29 cellular contexts compared by ENCODE assay signal in the genomic region with DNA sequence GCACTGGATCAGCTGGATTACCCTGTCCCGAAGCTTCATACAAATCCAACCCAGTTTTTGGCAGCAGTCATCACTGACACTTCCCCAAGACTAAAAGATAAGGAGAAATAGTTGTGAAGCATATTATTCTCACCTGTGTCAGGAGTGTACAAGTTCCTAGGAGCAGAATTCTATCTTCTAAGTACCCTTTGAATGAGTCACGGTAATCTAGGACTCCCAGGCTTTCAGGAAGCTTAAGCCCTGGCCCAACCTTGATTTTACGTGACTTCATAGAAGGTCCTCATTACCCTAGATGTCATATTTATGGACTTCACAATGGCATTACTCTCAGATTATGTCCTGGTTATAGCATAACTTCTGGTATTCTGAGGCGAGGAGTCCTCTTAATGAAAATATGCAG.
"Had no signal": no experiment of that assay in that cellular context is flagged by ENCODE, and none has a peak within 500 bp of the region (broad histone marks: within the 10 kb centered on the region; RNA-seq: fewer than 3 reads in every experiment).

No MANE protein-coding gene starts in this region.

- H3K27ac Mint-ChIP-seq: stimulated activated effector memory CD8-positive, alpha-beta T cell treated with anti-CD3 and anti-CD28 coated beads, Interleukin-12 subunit alpha, Interleukin-12 subunit beta, amount 100 ng/mL, for 72 hours; stimulated activated memory B cell treated with anti-CD40 and anti-IgM and Interleukin-4, amounts not matched to agents 10 μg/mL and 1 μg/mL and 100 μg/mL, for 72 hours; stimulated activated naive B cell treated with anti-CD40 and anti-IgM and Interleukin-4, amounts not matched to agents 10 μg/mL and 1 μg/mL and 100 μg/mL, for 72 hours; stimulated activated naive CD8-positive, alpha-beta T cell treated with anti-CD3 and anti-CD28 coated beads, Interleukin-15, amount 100 ng/mL, for 72 hours; stimulated activated naive CD8-positive, alpha-beta T cell treated with anti-CD3 and anti-CD28 coated beads, Interleukin-15, Interleukin-2, amounts not matched to agents 100 ng/mL and 50 ng/mL, for 24 hours had no signal

- FAIRE-seq: urothelium cell line had no signal

- H3K36me3 ChIP-seq: thyroid gland, transverse colon, uterus had no signal

- H3K4me1 Mint-ChIP-seq: stimulated activated effector memory CD8-positive, alpha-beta T cell treated with anti-CD3 and anti-CD28 coated beads, Interleukin-12 subunit alpha, Interleukin-12 subunit beta, amount 100 ng/mL, for 72 hours; stimulated activated memory B cell treated with anti-CD40 and anti-IgM and Interleukin-4, amounts not matched to agents 10 μg/mL and 1 μg/mL and 100 μg/mL, for 72 hours; stimulated activated naive B cell treated with anti-CD40 and anti-IgM and Interleukin-4, amounts not matched to agents 10 μg/mL and 1 μg/mL and 100 μg/mL, for 72 hours; stimulated activated naive CD8-positive, alpha-beta T cell treated with anti-CD3 and anti-CD28 coated beads, Interleukin-15, amount 100 ng/mL, for 72 hours had no signal

- H3K27me3 ChIP-seq: stomach, suprapubic skin, testis, thyroid gland, tibial artery, tibial nerve, transverse colon, upper lobe of left lung, upper lobe of right lung, uterus, vagina had no signal

- H3K36me3 Mint-ChIP-seq: stimulated activated memory B cell treated with anti-CD40 and anti-IgM and Interleukin-4, amounts not matched to agents 10 μg/mL and 1 μg/mL and 100 μg/mL, for 72 hours; stimulated activated naive B cell treated with anti-CD40 and anti-IgM and Interleukin-4, amounts not matched to agents 10 μg/mL and 1 μg/mL and 100 μg/mL, for 72 hours had no signal

- H3K9me3 Mint-ChIP-seq: stimulated activated effector memory CD8-positive, alpha-beta T cell treated with anti-CD3 and anti-CD28 coated beads, Interleukin-12 subunit alpha, Interleukin-12 subunit beta, amount 100 ng/mL, for 72 hours; stimulated activated memory B cell treated with anti-CD40 and anti-IgM and Interleukin-4, amounts not matched to agents 10 μg/mL and 1 μg/mL and 100 μg/mL, for 72 hours; stimulated activated naive B cell treated with anti-CD40 and anti-IgM and Interleukin-4, amounts not matched to agents 10 μg/mL and 1 μg/mL and 100 μg/mL, for 72 hours; stimulated activated naive CD8-positive, alpha-beta T cell treated with anti-CD3 and anti-CD28 coated beads, Interleukin-15, amount 100 ng/mL, for 72 hours; stimulated activated naive CD8-positive, alpha-beta T cell treated with anti-CD3 and anti-CD28 coated beads, Interleukin-15, Interleukin-2, amounts not matched to agents 100 ng/mL and 50 ng/mL, for 24 hours; type B pancreatic cell had no signal

- H3K4me1 ChIP-seq: stomach, suprapubic skin, testis, thyroid gland, tibial artery, tibial nerve, transverse colon, upper lobe of left lung, upper lobe of right lung, uterus, vagina had no signal

- DNase-seq: stimulated activated CD4-positive, alpha-beta T cell treated with anti-CD3 and anti-CD28 coated beads, Interleukin-2, amount 100 ng/mL, for 48 hours; stimulated activated CD4-positive, alpha-beta T cell treated with anti-CD3 and anti-CD28 coated beads, Interleukin-4, amount 100 ng/mL, for 1 hour; stimulated activated CD4-positive, alpha-beta T cell treated with anti-CD3 and anti-CD28 coated beads, Interleukin-4, amount 100 ng/mL, for 24 hours; stimulated activated CD4-positive, alpha-beta T cell treated with anti-CD3 and anti-CD28 coated beads, Interleukin-4, amount 100 ng/mL, for 4 hours; stimulated activated CD8-positive, alpha-beta memory T cell treated with anti-CD3 and anti-CD28 coated beads, Interleukin-4, amount 100 ng/mL, for 48 hours; stimulated activated naive B cell treated with anti-CD40 and anti-IgM and Interleukin-4, amounts not matched to agents 10 μg/mL and 1 μg/mL and 100 μg/mL, for 72 hours; stimulated activated naive CD4-positive, alpha-beta T cell; stimulated activated naive CD4-positive, alpha-beta T cell treated with Interleukin-2 at 50 U/mL for 16 hours; stimulated activated naive CD8-positive, alpha-beta T cell treated with anti-CD3 and anti-CD28 coated beads, Interleukin-15, amount 100 ng/mL, for 72 hours; stimulated activated naive CD8-positive, alpha-beta T cell treated with anti-CD3 and anti-CD28 coated beads, Interleukin-15, Interleukin-2, amounts not matched to agents 100 U/mL and 50 U/mL, for 24 hours; stomach; substantia nigra; testis; thyroid gland; tibial artery; transverse colon; trophoblast cell; upper lobe of left lung; upper lobe of right lung; uterus had no signal

- H3K27me3 Mint-ChIP-seq: stimulated activated memory B cell treated with anti-CD40 and anti-IgM and Interleukin-4, amounts not matched to agents 10 μg/mL and 1 μg/mL and 100 μg/mL, for 72 hours; stimulated activated naive B cell treated with anti-CD40 and anti-IgM and Interleukin-4, amounts not matched to agents 10 μg/mL and 1 μg/mL and 100 μg/mL, for 72 hours; stimulated activated naive CD8-positive, alpha-beta T cell treated with anti-CD3 and anti-CD28 coated beads, Interleukin-15, amount 100 ng/mL, for 72 hours; stimulated activated naive CD8-positive, alpha-beta T cell treated with anti-CD3 and anti-CD28 coated beads, Interleukin-15, Interleukin-2, amounts not matched to agents 100 ng/mL and 50 ng/mL, for 24 hours; type B pancreatic cell had no signal

- H3K4me3 ChIP-seq: stomach, suprapubic skin, testis, thoracic aorta, thyroid gland, tibial artery, tibial nerve, transverse colon, upper lobe of left lung, upper lobe of right lung, uterus, vagina had no signal

- H3K4me3 Mint-ChIP-seq: stimulated activated effector memory CD8-positive, alpha-beta T cell treated with anti-CD3 and anti-CD28 coated beads, Interleukin-12 subunit alpha, Interleukin-12 subunit beta, amount 100 ng/mL, for 72 hours; stimulated activated memory B cell treated with anti-CD40 and anti-IgM and Interleukin-4, amounts not matched to agents 10 μg/mL and 1 μg/mL and 100 μg/mL, for 72 hours; stimulated activated naive B cell treated with anti-CD40 and anti-IgM and Interleukin-4, amounts not matched to agents 10 μg/mL and 1 μg/mL and 100 μg/mL, for 72 hours; stimulated activated naive CD8-positive, alpha-beta T cell treated with anti-CD3 and anti-CD28 coated beads, Interleukin-15, amount 100 ng/mL, for 72 hours; stimulated activated naive CD8-positive, alpha-beta T cell treated with anti-CD3 and anti-CD28 coated beads, Interleukin-15, Interleukin-2, amounts not matched to agents 100 ng/mL and 50 ng/mL, for 24 hours; type B pancreatic cell had no signal

- H3K27ac ChIP-seq: stomach, suprapubic skin, testis, thoracic aorta, thyroid gland, tibial artery, tibial nerve, transverse colon, upper lobe of left lung, upper lobe of right lung, uterus, vagina had no signal

- ATAC-seq: stimulated activated effector memory CD8-positive, alpha-beta T cell treated with anti-CD3 and anti-CD28 coated beads, Interleukin-12 subunit alpha, Interleukin-12 subunit beta, amount 100 ng/mL, for 72 hours; stimulated activated memory B cell treated with anti-CD40 and anti-IgM and Interleukin-4, amounts not matched to agents 10 μg/mL and 1 μg/mL and 100 μg/mL, for 72 hours; stimulated activated naive B cell treated with anti-CD40 and anti-IgM and Interleukin-4, amounts not matched to agents 10 μg/mL and 1 μg/mL and 100 μg/mL, for 72 hours; stimulated activated naive CD8-positive, alpha-beta T cell treated with anti-CD3 and anti-CD28 coated beads, Interleukin-15, amount 100 ng/mL, for 72 hours; stimulated activated naive CD8-positive, alpha-beta T cell treated with anti-CD3 and anti-CD28 coated beads, Interleukin-15, Interleukin-2, amounts not matched to agents 100 U/mL and 50 U/mL, for 24 hours; upper lobe of right lung had no signal

- H3K9me3 ChIP-seq: stomach, suprapubic skin, testis, thoracic aorta, thyroid gland, tibial artery, tibial nerve, transverse colon, upper lobe of left lung, upper lobe of right lung, uterus, vagina had no signal
